ENCODE assay signal across 8 cellular contexts in genomic region chr19:45442927-45443461, GRCh38. TPM values are rescaled to one million over a fixed set of nuclear protein-coding genes. Genes with fewer than 3 reads are reported as not detected.
A peak's percentile ranks its signal among the peaks of the same experiment; 100 is the strongest.
DNase-seq lines count a peak whose midpoint lies in the region; ATAC-seq and TF ChIP-seq lines count a peak whose summit lies in the region.

No MANE protein-coding gene starts in this region.

- no peaks in the 10 kb centered on the region for H3K9me3 ChIP-seq in SK-N-SH
- H3K9me3 ChIP-seq in lung (ENCODE audit: control insufficient read depth in 2 of 2, insufficient read depth in 1 of 2, low read length in 1 of 2), result no peaks in the 10 kb centered on the region
- H3K9me3 ChIP-seq in thyroid gland, result no peaks in the 10 kb centered on the region

- TF ChIP-seq POLR2A in thyroid gland (IDR thresholded peaks at IDR 0.05), result no peak

- H3K36me3 ChIP-seq in SK-N-SH (replicated peaks in 1 of 2; ENCODE audit: control insufficient read depth in 1 of 2, insufficient read depth in 2 of 2, low read length in 1 of 2) (no peaks in the 10 kb centered on the region), lung (ENCODE audit: control insufficient read depth in 2 of 2, insufficient read depth in 2 of 2, low read length in 2 of 2) (no peaks in the 10 kb centered on the region), thyroid gland (no peaks in the 10 kb centered on the region)

- H3F3A ChIP-seq in SK-N-SH (replicated peaks; ENCODE audit: insufficient read depth), result peaks cover 32% of the 10 kb centered on the region

- H3K4me3 ChIP-seq in SK-N-SH (ENCODE audit: low read depth in 2 of 2, low read length in 1 of 2) (peak overlapping the region; percentile 54 to 60), dorsolateral prefrontal cortex (peak overlapping the region; percentile 38 to 80 (median 61)), lung (no peak overlapping the region), thyroid gland (replicated peaks in 1 of 3) (no peak overlapping the region)

- DNase-seq in GM20000 (ENCODE audit: low spot score) (peak; percentile 54), SK-N-SH (peak; percentile 59), dorsolateral prefrontal cortex (peak in 1 of 10 donors; percentile 35), lung (ENCODE audit: low spot score) (peak; percentile 58), thyroid gland (peak in 1 of 2 donors; percentile 36), cerebellar cortex (ENCODE audit: low spot score) (no peak)

- CTCF ChIA-PET in SK-N-SH (lab: Yijun Ruan, JAX), result interaction anchor here (15.0 kb wide), 1 partner anchor 30 kb away, joined by 870 read pairs; the partner anchor contains the start of gene FOSB

- H3K79me2 ChIP-seq in SK-N-SH (ENCODE audit: insufficient read depth), result no peaks in the 10 kb centered on the region; the same call in 1 of the 2 replicates

- WGBS in SK-N-SH (ENCODE audit: low lambda C conversion rate), result 0% methylated on average over 9 of the region's 14 CpGs
- WGBS in lung, 2 donors, result 3 to 9% methylated on average over 14 of the region's 14 CpGs
- WGBS in thyroid gland, 2 donors, result 6 to 13% methylated on average over 12 to 13 of the region's 14 CpGs

- H3K27me3 ChIP-seq in SK-N-SH (ENCODE audit: insufficient read depth) (no peaks in the 10 kb centered on the region), dorsolateral prefrontal cortex (no peaks in the 10 kb centered on the region), lung (ENCODE audit: control insufficient read depth, insufficient read depth) (no peaks in the 10 kb centered on the region), thyroid gland (no peaks in the 10 kb centered on the region)

- H2AFZ ChIP-seq in SK-N-SH (ENCODE audit: low read depth), result no peak overlapping the region

- no peaks in the 10 kb centered on the region for H4K20me1 ChIP-seq in SK-N-SH (ENCODE audit: insufficient read depth)

- no peak for TF ChIP-seq EP300 in SK-N-SH (IDR thresholded peaks at IDR 0.05; ENCODE audit: borderline replicate concordance in 1 of 2, low read depth in 1 of 2, low read length in 1 of 2)

- peak overlapping the region; percentile 79 for H3K27ac ChIP-seq in 22Rv1
- peak overlapping the region in 1 of 2 experiments; percentile 96; a peak in 3 of 4 replicates for H3K27ac ChIP-seq in SK-N-SH (ENCODE audit: low read depth in 2 of 2, low read length in 1 of 2)
- H3K27ac ChIP-seq in dorsolateral prefrontal cortex, result peak overlapping the region in 52 of 59 donors; percentile 9 to 91 (median 84)
- H3K27ac ChIP-seq in lung (ENCODE audit: low read depth in 1 of 2, low read length in 1 of 2), result peak overlapping the region; percentile 64 to 98
- peak overlapping the region; percentile 93 to 97 (median 96) for H3K27ac ChIP-seq in thyroid gland

- POLR2A ChIA-PET in SK-N-SH (lab: Yijun Ruan, JAX), result no interaction called here

- H3K4me1 ChIP-seq in SK-N-SH (ENCODE audit: control insufficient read depth in 1 of 2, insufficient read depth in 2 of 2, low read depth in 1 of 2, low read length in 1 of 2), result peaks cover 5 to 16% of the 10 kb centered on the region in 2 experiments; a peak in 1 of 4 replicates
- H3K4me1 ChIP-seq in lung (ENCODE audit: control insufficient read depth in 2 of 2, insufficient read depth in 2 of 2, low read length in 2 of 2), result peaks cover 6 to 9% of the 10 kb centered on the region in 2 donors
- peaks cover 14 to 17% of the 10 kb centered on the region in 2 donors for H3K4me1 ChIP-seq in thyroid gland

- intact Hi-C loops in dorsolateral prefrontal cortex (cut with DNase I) (no loop called here), thyroid gland (cut with DNase I) (no loop called here)

- no peaks in the 10 kb centered on the region for H3K9me2 ChIP-seq in SK-N-SH

- no peak for TF ChIP-seq RAD21 in SK-N-SH (IDR thresholded peaks at IDR 0.05; ENCODE audit: low read length)

- H3K4me2 ChIP-seq in SK-N-SH, result peak overlapping the region; percentile 79

- TF ChIP-seq CTCF in 22Rv1 (IDR thresholded peaks at IDR 0.05) (no peak), GM20000 (IDR thresholded peaks at IDR 0.05; ENCODE audit: extremely low read depth, missing control alignments) (no peak), SK-N-SH (IDR thresholded peaks at IDR 0.05) (no peak), dorsolateral prefrontal cortex (IDR thresholded peaks at IDR 0.05 in 54 of 56, conservative IDR thresholded peaks at IDR 0.05 in 2 of 56; ENCODE audit: low read depth in 1 of 56, partially characterized antibody in 56 of 56) (no peak), lung (IDR thresholded peaks at IDR 0.05; ENCODE audit: control extremely low read depth, extremely low read depth) (no peak), thyroid gland (IDR thresholded peaks at IDR 0.05) (no peak)

- ATAC-seq in lung (ENCODE audit: insufficient read depth, low FRiP score) (no peak), HG03196 (IDR thresholded peaks at IDR 0.05; ENCODE audit: unreplicated experiment) (no peak)

- peak overlapping the region; percentile 83 for H3K9ac ChIP-seq in SK-N-SH

TF ChIP-seq in SK-N-SH, 30 proteins besides CTCF, POLR2A, EP300 and RAD21:
- TF ChIP-seq GABPA (IDR thresholded peaks at IDR 0.05; ENCODE audit: low read depth), result no peak
- no peak for TF ChIP-seq TEAD4 (IDR thresholded peaks at IDR 0.05; ENCODE audit: borderline replicate concordance, insufficient read depth)
- no peak for TF ChIP-seq RCOR1 (IDR thresholded peaks at IDR 0.05; ENCODE audit: low read length)
- TF ChIP-seq MXI1 (IDR thresholded peaks at IDR 0.05; ENCODE audit: low read depth, low read length), result no peak
- no peak for TF ChIP-seq ELF1 (IDR thresholded peaks at IDR 0.05)
- TF ChIP-seq FOXJ3 (CRISPR knock-in tag; IDR thresholded peaks at IDR 0.05), result no peak
- TF ChIP-seq JUND (IDR thresholded peaks at IDR 0.05), result no peak
- no peak for TF ChIP-seq SIN3A (IDR thresholded peaks at IDR 0.05; ENCODE audit: borderline replicate concordance, low read depth, low read length)
- no peak for TF ChIP-seq SMC3 (IDR thresholded peaks at IDR 0.05; ENCODE audit: low read depth, low read length)
- TF ChIP-seq YY1 (IDR thresholded peaks at IDR 0.05; ENCODE audit: low read depth), result no peak
- no peak for TF ChIP-seq USF1 (IDR thresholded peaks at IDR 0.05; ENCODE audit: borderline replicate concordance, low read depth)
TF ChIP-seq in SK-N-SH: peak in this region for 0.

RNA-seq across cellular contexts. Expression of gene ERCC1, which starts 19.3 kb away (rescaled TPM):
- 93.1 and 95.3 TPM in 2 replicates for polyA plus RNA-seq in SK-N-SH (2012; rRNA removed)
- polyA plus RNA-seq in SK-N-SH (2012; cell fraction: cytosol; rRNA removed), result 45.3 and 58.8 TPM in 2 replicates
- polyA plus RNA-seq in SK-N-SH (2012; cell fraction: nucleus; rRNA removed), result 199 and 204 TPM in 2 replicates
- 10 to 100 TPM; 64.1 to 99.4 (median 79.0) TPM for total RNA-seq in dorsolateral prefrontal cortex
- total RNA-seq in lung, result 10 to 100 TPM; 72.4 to 82.3 TPM
- polyA plus RNA-seq in lung, result 10 to 100 TPM; 53.2 to 54.0 TPM
- total RNA-seq in thyroid gland, result 100 to 1,000 TPM in 2 of 4 donors, 10 to 100 TPM in 2; 89.1 to 157 (median 113) TPM

RNA-seq across cellular contexts. Expression of gene FOSB, which starts 24.8 kb away (rescaled TPM):
- polyA plus RNA-seq in SK-N-SH (2012; rRNA removed) (38.4 and 78.2 TPM in 2 replicates), lung (10 to 100 TPM in 1 of 2 donors, 1 to 10 TPM in 1; 7.9 to 22.8 TPM)
- polyA plus RNA-seq in SK-N-SH (2012; cell fraction: cytosol; rRNA removed), result 19.6 and 23.8 TPM in 2 replicates
- polyA plus RNA-seq in SK-N-SH (2012; cell fraction: nucleus; rRNA removed), result 377 and 391 TPM in 2 replicates
- total RNA-seq in dorsolateral prefrontal cortex (100 to 1,000 TPM in 2 of 120 experiments, 10 to 100 TPM in 32, 1 to 10 TPM in 86; 2.6 to 168 (median 7.7) TPM), lung (10 to 100 TPM in 1 of 2 donors, 1 to 10 TPM in 1; 9.9 to 24.2 TPM), thyroid gland (1 to 10 TPM; 1.6 to 3.3 (median 2.4) TPM)

RNA-seq across cellular contexts. Expression of gene POLR1G, which starts 36.5 kb away (rescaled TPM):
- polyA plus RNA-seq in SK-N-SH (2012; rRNA removed) (11.0 and 11.9 TPM in 2 replicates), lung (1 to 10 TPM; 5.2 to 6.6 TPM)
- 11.6 and 11.8 TPM in 2 replicates for polyA plus RNA-seq in SK-N-SH (2012; cell fraction: cytosol; rRNA removed)
- polyA plus RNA-seq in SK-N-SH (2012; cell fraction: nucleus; rRNA removed), result 5.4 and 6.2 TPM in 2 replicates
- total RNA-seq in dorsolateral prefrontal cortex (10 to 100 TPM in 2 of 120 experiments, 1 to 10 TPM in 118; 2.4 to 10.7 (median 5.3) TPM), lung (1 to 10 TPM; 3.6 to 8.3 TPM), thyroid gland (1 to 10 TPM; 1.3 to 9.1 (median 4.2) TPM)

RNA-seq across cellular contexts. Expression of gene PPP1R13L, which starts 38.1 kb away (rescaled TPM):
- polyA plus RNA-seq in SK-N-SH (2012; rRNA removed) (11.6 and 18.0 TPM in 2 replicates), lung (10 to 100 TPM; 32.0 to 34.0 TPM)
- polyA plus RNA-seq in SK-N-SH (2012; cell fraction: cytosol; rRNA removed), result 9.2 and 15.9 TPM in 2 replicates
- polyA plus RNA-seq in SK-N-SH (2012; cell fraction: nucleus; rRNA removed), result 61.7 and 79.7 TPM in 2 replicates
- total RNA-seq in dorsolateral prefrontal cortex (10 to 100 TPM in 68 of 120 experiments, 1 to 10 TPM in 52; 3.8 to 23.2 (median 11.0) TPM), lung (10 to 100 TPM; 14.0 to 37.3 TPM), thyroid gland (10 to 100 TPM; 11.9 to 64.2 (median 35.8) TPM)

RNA-seq across cellular contexts. Expression of gene RTN2, which starts 53.9 kb away (rescaled TPM):
- polyA plus RNA-seq in SK-N-SH (2012; rRNA removed) (6.8 and 7.0 TPM in 2 replicates), lung (10 to 100 TPM in 1 of 2 donors, 1 to 10 TPM in 1; 8.3 to 10.3 TPM)
- polyA plus RNA-seq in SK-N-SH (2012; cell fraction: cytosol; rRNA removed), result 4.3 and 6.8 TPM in 2 replicates
- polyA plus RNA-seq in SK-N-SH (2012; cell fraction: nucleus; rRNA removed), result 8.6 and 11.9 TPM in 2 replicates
- total RNA-seq in dorsolateral prefrontal cortex (100 to 1,000 TPM in 2 of 120 experiments, 10 to 100 TPM in 118; 18.9 to 124 (median 63.4) TPM), lung (10 to 100 TPM in 1 of 2 donors, 1 to 10 TPM in 1; 5.4 to 10.9 TPM), thyroid gland (1 to 10 TPM; 1.8 to 7.3 (median 4.6) TPM)

Comparison
In these comparisons a context has a peak if more than half of its experiments do, and no peak if none do; other contexts are left out.
1. H3K4me3 ChIP-seq: peak in SK-N-SH (2 of 2) and dorsolateral prefrontal cortex (59 of 59); none in lung (single experiment) and thyroid gland (0 of 3).